Comparison of ENCODE assay signal across 11 cellular contexts in genomic region chr14:105026789-105027563, GRCh38. TPM values are rescaled to one million over a fixed set of nuclear protein-coding genes. Genes with fewer than 3 reads are reported as not detected.
DNase-seq lines count a peak whose midpoint lies in the region; ATAC-seq, FAIRE-seq and TF ChIP-seq lines count a peak whose summit lies in the region.
"Had no signal": no experiment of that assay in that cellular context is flagged by ENCODE, and none has a peak within 500 bp of the region (broad histone marks: within the 10 kb centered on the region; RNA-seq: fewer than 3 reads in every experiment).

No MANE protein-coding gene starts in this region.

- no peak for TF ChIP-seq EP300 in K562 (IDR thresholded peaks at IDR 0.05; ENCODE audit: low read length)

- no peak overlapping the region for H3K9ac ChIP-seq in K562 (ENCODE audit: insufficient read depth in 1 of 2, low read depth in 2 of 2, low read length in 2 of 2)

- no TSS peak for BruUV-seq in K562 (replicated peaks; lab: Mats Ljungman, UMichigan)

- H3K4me2 ChIP-seq in K562 (ENCODE audit: insufficient read depth, low read length): no peak overlapping the region

- no peaks in the 10 kb centered on the region for H3K9me3 ChIP-seq in K562 (replicated peaks; ENCODE audit: control insufficient read depth, insufficient read depth, low read depth, low read length)
- H3K9me3 ChIP-seq: transverse colon had no signal

- H3K79me2 ChIP-seq in K562 (ENCODE audit: control insufficient read depth, insufficient read depth, low read length): peaks cover 5% of the 10 kb centered on the region; the same call in 2 of the 3 replicates

- no peak overlapping the region for H2AFZ ChIP-seq in K562 (ENCODE audit: low read depth, low read length)

- peaks cover 14 to 37% of the 10 kb centered on the region in 2 donors for H3K4me1 Mint-ChIP-seq in natural killer cell treated with Interleukin-12 subunit alpha and Interleukin-12 subunit beta and Interleukin-15 and Interleukin-18, amount 100 ng/mL, for 72 hours (ENCODE audit: low read depth in 2 of 2)
- H3K4me1 Mint-ChIP-seq in natural killer cell: peaks cover 4 to 5% of the 10 kb centered on the region in 2 donors

- no peak for TF ChIP-seq CTCF in natural killer cell (IDR thresholded peaks at IDR 0.05)
- TF ChIP-seq CTCF in K562 (IDR thresholded peaks at IDR 0.05 in 2 of 3, conservative IDR thresholded peaks at IDR 0.05 in 1 of 3; ENCODE audit: insufficient read depth in 2 of 3, low read depth in 1 of 3, low read length in 3 of 3): no peak

- no peaks in the 10 kb centered on the region for H3K27me3 ChIP-seq in K562 (ENCODE audit: control insufficient read depth in 2 of 2, insufficient read depth in 2 of 2, low read length in 2 of 2)
- H3K27me3 ChIP-seq: transverse colon had no signal

- DNase-seq in natural killer cell treated with Interleukin-12 subunit alpha and Interleukin-12 subunit beta and Interleukin-15 and Interleukin-18, amount 100 ng/mL, for 72 hours (ENCODE audit: low spot score): no peak
- DNase-seq in natural killer cell (no peak), NCI-H446 treated with DMSO at 0.1 percent for 48 hours (lab: John Stamatoyannopoulos, UW) (peak; percentile 57), K562 (ENCODE audit: extremely low read depth in 1 of 4, low spot score in 3 of 4) (peak in 1 of 4 experiments; percentile 37)
- DNase-seq: transverse colon had no signal

- H3K4me3 Mint-ChIP-seq in natural killer cell treated with Interleukin-12 subunit alpha and Interleukin-12 subunit beta and Interleukin-15 and Interleukin-18, amount 100 ng/mL, for 72 hours: peak overlapping the region; percentile 74
- no peak overlapping the region for H3K4me3 Mint-ChIP-seq in natural killer cell
- H3K4me3 Mint-ChIP-seq: mesothelial cell of epicardium had no signal

- CTCF ChIA-PET in K562 (lab: Yijun Ruan, JAX; ENCODE audit: low intra/inter-chr PET ratio): no interaction called here

- no peak for TF ChIP-seq POLR2A in K562 (conservative IDR thresholded peaks at IDR 0.05)

- POLR2A ChIA-PET in K562 (lab: Yijun Ruan, JAX): interaction anchor here (0.6 kb wide), 1 partner anchor 15 kb away, joined by 3 read pairs; no protein-coding TSS in a partner anchor

- no peaks in the 10 kb centered on the region for H3K36me3 Mint-ChIP-seq in natural killer cell treated with Interleukin-12 subunit alpha and Interleukin-12 subunit beta and Interleukin-15 and Interleukin-18, amount 100 ng/mL, for 72 hours
- no peaks in the 10 kb centered on the region for H3K36me3 Mint-ChIP-seq in natural killer cell
- H3K36me3 Mint-ChIP-seq: mesothelial cell of epicardium had no signal

- H3K27me3 Mint-ChIP-seq in natural killer cell treated with Interleukin-12 subunit alpha and Interleukin-12 subunit beta and Interleukin-15 and Interleukin-18, amount 100 ng/mL, for 72 hours: no peaks in the 10 kb centered on the region
- no peaks in the 10 kb centered on the region for H3K27me3 Mint-ChIP-seq in natural killer cell (ENCODE audit: low read depth in 2 of 2)

- H3K27ac ChIP-seq in K562 (ENCODE audit: extremely low read depth, low read depth, low read length): no peak overlapping the region
- H3K27ac ChIP-seq: transverse colon had no signal

- no peaks in the 10 kb centered on the region for H4K20me1 ChIP-seq in K562 (replicated peaks; ENCODE audit: control insufficient read depth, insufficient read depth, low read length)

- no peak for TF ChIP-seq RAD21 in K562 (CRISPR knock-in tag; conservative IDR thresholded peaks at IDR 0.05 in 1 of 2, IDR thresholded peaks at IDR 0.05 in 1 of 2)

- in situ Hi-C loops in K562 (cut with MboI): no loop called here

- H3K4me3 ChIP-seq in K562: no peak overlapping the region
- H3K4me3 ChIP-seq: transverse colon had no signal

- peak overlapping the region; percentile 62 to 96 for H3K27ac Mint-ChIP-seq in natural killer cell treated with Interleukin-12 subunit alpha and Interleukin-12 subunit beta and Interleukin-15 and Interleukin-18, amount 100 ng/mL, for 72 hours
- H3K27ac Mint-ChIP-seq in natural killer cell: no peak overlapping the region
- H3K27ac Mint-ChIP-seq: mesothelial cell of epicardium had no signal

- 21% methylated on average over 1 of the region's 1 CpG for WGBS in K562 (ENCODE audit: insufficient coverage, low coverage, missing lambda C conversion rate)

- no peaks in the 10 kb centered on the region; a peak in 1 of 5 replicates for H3K4me1 ChIP-seq in K562 (replicated peaks in 1 of 2; ENCODE audit: control insufficient read depth in 2 of 2, insufficient read depth in 2 of 2, low read length in 2 of 2)

- FAIRE-seq in K562 (lab: Jason Lieb, UNC): peak; percentile 15
- FAIRE-seq: endometrium had no signal

- no peaks in the 10 kb centered on the region for H3K9me3 Mint-ChIP-seq in natural killer cell treated with Interleukin-12 subunit alpha and Interleukin-12 subunit beta and Interleukin-15 and Interleukin-18, amount 100 ng/mL, for 72 hours
- H3K9me3 Mint-ChIP-seq in natural killer cell: no peaks in the 10 kb centered on the region
- H3K9me3 Mint-ChIP-seq: mesothelial cell of epicardium had no signal

- intact Hi-C loops in natural killer cell (cut with micrococcal nuclease) (no loop called here), K562 (cut with micrococcal nuclease) (no loop called here)

- ATAC-seq in natural killer cell treated with Interleukin-12 subunit alpha and Interleukin-12 subunit beta and Interleukin-15 and Interleukin-18, amount 100 ng/mL, for 72 hours: no peak
- no peak for ATAC-seq in natural killer cell
- peak; percentile 80 for ATAC-seq in K562
- no peak for ATAC-seq in HG03521 (IDR thresholded peaks at IDR 0.05; ENCODE audit: unreplicated experiment)
- ATAC-seq in GM18909 (IDR thresholded peaks at IDR 0.05; ENCODE audit: poor library complexity, unreplicated experiment): no peak
- no peak for ATAC-seq in GM21723 (IDR thresholded peaks at IDR 0.05; ENCODE audit: unreplicated experiment)
- ATAC-seq in GM21737 (IDR thresholded peaks at IDR 0.05; ENCODE audit: unreplicated experiment): no peak

- no peaks in the 10 kb centered on the region for H3K9me1 ChIP-seq in K562 (ENCODE audit: control insufficient read depth, insufficient read depth, low read length)

- no peaks in the 10 kb centered on the region for H3K36me3 ChIP-seq in K562 (ENCODE audit: control insufficient read depth, insufficient read depth, low read length)
- H3K36me3 ChIP-seq: transverse colon had no signal

RNA-seq across cellular contexts. Expression of gene CDCA4, which starts 6.1 kb away (rescaled TPM):
- total RNA-seq in natural killer cell treated with Interleukin-12 subunit alpha and Interleukin-12 subunit beta and Interleukin-15 and Interleukin-18, amount 100 ng/mL, for 72 hours: 10 to 100 TPM; 39.9 to 71.5 TPM
- total RNA-seq in natural killer cell (10 to 100 TPM; 10.3 to 20.7 (median 16.6) TPM), K562 (2014; rRNA removed) (33.9 and 41.3 TPM in 2 replicates), K562 (2014; rRNA removed; fragmentation: Illumina TruSeq; extraction: Trizol) (15.8 and 17.3 TPM in 2 replicates), K562 (2015; rRNA removed; fragmentation: Illumina TruSeq; extraction: Trizol) (23.0 and 23.9 TPM in 2 replicates), K562 (2021) (43.3 and 44.2 TPM in 2 replicates)
- total RNA-seq in K562 (2011; cell fraction: chromatin; rRNA removed; ENCODE audit: low replicate concordance): 13.4 and 22.4 TPM in 2 replicates
- total RNA-seq in K562 (2011; cell fraction: nucleolus; rRNA removed): 17.5 TPM in 2 replicates
- 18.6 and 23.1 TPM in 2 replicates for total RNA-seq in K562 (2011; cell fraction: nucleoplasm; rRNA removed)
- polyA plus RNA-seq in K562 (2011; rRNA removed) (25.1 and 34.5 TPM in 2 replicates), K562 (2014; fragmentation: Illumina TruSeq; extraction: Trizol) (16.7 and 27.1 TPM in 2 replicates), K562 (2014; fragmentation: Nextera tagmentation; extraction: Ambion mirVana) (10 to 100 TPM in 1 of 2 experiments, 1 to 10 TPM in 1; 6.6 to 10.3 TPM), K562 (2014; rRNA removed) (36.9 and 43.3 TPM in 2 replicates)
- 33.5 and 50.8 TPM in 2 replicates for polyA plus RNA-seq in K562 (2011; cell fraction: cytosol; rRNA removed)
- polyA plus RNA-seq in K562 (2011; cell fraction: nucleus; rRNA removed): 14.4 and 19.3 TPM in 2 replicates
- polyA plus RNA-seq in K562 (2012): 32.1 and 37.8 TPM in 2 replicates
- polyA minus RNA-seq in K562 (2011; rRNA and poly(A)+ RNA removed): 17.1 and 17.8 TPM in 2 replicates
- polyA minus RNA-seq in K562 (2011; cell fraction: cytosol; rRNA and poly(A)+ RNA removed): 17.8 and 25.3 TPM in 2 replicates
- 5.7 and 7.2 TPM in 2 replicates for polyA minus RNA-seq in K562 (2011; cell fraction: nucleus; rRNA and poly(A)+ RNA removed)

RNA-seq across cellular contexts. Expression of gene GPR132, which starts 38.3 kb away (rescaled TPM):
- total RNA-seq in natural killer cell treated with Interleukin-12 subunit alpha and Interleukin-12 subunit beta and Interleukin-15 and Interleukin-18, amount 100 ng/mL, for 72 hours: 10 to 100 TPM; 80.9 to 88.3 TPM
- 10 to 100 TPM; 18.2 to 30.3 (median 26.7) TPM for total RNA-seq in natural killer cell
- total RNA-seq in K562 (2011; cell fraction: chromatin; rRNA removed; ENCODE audit: low replicate concordance): 0.23 and 0.51 TPM in 2 replicates
- 0.26 and 0.50 TPM in 2 replicates for total RNA-seq in K562 (2011; cell fraction: nucleolus; rRNA removed)
- total RNA-seq in K562 (2011; cell fraction: nucleoplasm; rRNA removed): 0.23 and 0.44 TPM in 2 replicates
- 0.49 and 0.50 TPM in 2 replicates for total RNA-seq in K562 (2014; rRNA removed)
- total RNA-seq in K562 (2014; rRNA removed; fragmentation: Illumina TruSeq; extraction: Trizol): 0.19 and 0.25 TPM in 2 replicates
- 0.98 and 1.0 TPM in 2 replicates for total RNA-seq in K562 (2015; rRNA removed; fragmentation: Illumina TruSeq; extraction: Trizol)
- 0.49 and 1.1 TPM in 2 replicates for total RNA-seq in K562 (2021)
- polyA plus RNA-seq in K562 (2011; rRNA removed): 0.01 and 0.22 TPM in 2 replicates
- 0.34 and 1.1 TPM in 2 replicates for polyA plus RNA-seq in K562 (2011; cell fraction: cytosol; rRNA removed)
- 0.27 and 0.41 TPM in 2 replicates for polyA plus RNA-seq in K562 (2011; cell fraction: nucleus; rRNA removed)
- polyA plus RNA-seq in K562 (2012): 0.59 and 3.2 TPM in 2 replicates
- 0.22 and 0.24 TPM in 2 replicates for polyA plus RNA-seq in K562 (2014; fragmentation: Illumina TruSeq; extraction: Trizol)
- under 1 TPM in 1 of 2 experiments, not detected in 1; 0.01 TPM for polyA plus RNA-seq in K562 (2014; fragmentation: Nextera tagmentation; extraction: Ambion mirVana)
- polyA plus RNA-seq in K562 (2014; rRNA removed): 0.23 and 0.46 TPM in 2 replicates
- 0.06 TPM in 1 of 2 replicates, not detected in the other for polyA minus RNA-seq in K562 (2011; rRNA and poly(A)+ RNA removed)
- polyA minus RNA-seq in K562 (2011; cell fraction: cytosol; rRNA and poly(A)+ RNA removed): not detected in 2 replicates
- polyA minus RNA-seq in K562 (2011; cell fraction: nucleus; rRNA and poly(A)+ RNA removed): 0.13 and 0.33 TPM in 2 replicates

RNA-seq across cellular contexts. Expression of gene CLBA1, which starts 41.4 kb away (rescaled TPM):
- 1 to 10 TPM; 1.2 to 1.5 TPM for total RNA-seq in natural killer cell treated with Interleukin-12 subunit alpha and Interleukin-12 subunit beta and Interleukin-15 and Interleukin-18, amount 100 ng/mL, for 72 hours
- total RNA-seq in natural killer cell (1 to 10 TPM; 1.2 to 1.8 (median 1.3) TPM), K562 (2014; rRNA removed) (3.2 and 4.0 TPM in 2 replicates), K562 (2014; rRNA removed; fragmentation: Illumina TruSeq; extraction: Trizol) (1.4 and 1.8 TPM in 2 replicates), K562 (2015; rRNA removed; fragmentation: Illumina TruSeq; extraction: Trizol) (2.1 and 2.2 TPM in 2 replicates), K562 (2021) (3.9 and 4.4 TPM in 2 replicates)
- total RNA-seq in K562 (2011; cell fraction: chromatin; rRNA removed; ENCODE audit: low replicate concordance): 4.9 and 7.5 TPM in 2 replicates
- total RNA-seq in K562 (2011; cell fraction: nucleolus; rRNA removed): 4.7 and 5.3 TPM in 2 replicates
- 3.8 and 4.7 TPM in 2 replicates for total RNA-seq in K562 (2011; cell fraction: nucleoplasm; rRNA removed)
- polyA plus RNA-seq in K562 (2011; rRNA removed) (2.5 and 2.6 TPM in 2 replicates), K562 (2014; fragmentation: Illumina TruSeq; extraction: Trizol) (3.2 TPM in 2 replicates), K562 (2014; fragmentation: Nextera tagmentation; extraction: Ambion mirVana) (under 1 TPM; 0.04 to 0.25 TPM), K562 (2014; rRNA removed) (2.2 and 2.7 TPM in 2 replicates)
- polyA plus RNA-seq in K562 (2011; cell fraction: cytosol; rRNA removed): 1.8 and 3.1 TPM in 2 replicates
- 5.7 and 10.6 TPM in 2 replicates for polyA plus RNA-seq in K562 (2011; cell fraction: nucleus; rRNA removed)
- 3.0 and 3.1 TPM in 2 replicates for polyA plus RNA-seq in K562 (2012)
- polyA minus RNA-seq in K562 (2011; rRNA and poly(A)+ RNA removed): 1.4 and 1.9 TPM in 2 replicates
- polyA minus RNA-seq in K562 (2011; cell fraction: cytosol; rRNA and poly(A)+ RNA removed): 1.4 and 2.5 TPM in 2 replicates
- polyA minus RNA-seq in K562 (2011; cell fraction: nucleus; rRNA and poly(A)+ RNA removed): 2.7 and 3.2 TPM in 2 replicates

RNA-seq across cellular contexts. Expression of gene AHNAK2, which starts 48.8 kb away (rescaled TPM):
- not detected for total RNA-seq in natural killer cell treated with Interleukin-12 subunit alpha and Interleukin-12 subunit beta and Interleukin-15 and Interleukin-18, amount 100 ng/mL, for 72 hours
- under 1 TPM in 1 of 3 donors, not detected in 2; 0.05 TPM for total RNA-seq in natural killer cell
- total RNA-seq in K562 (2011; cell fraction: chromatin; rRNA removed; ENCODE audit: low replicate concordance): 0.18 and 0.46 TPM in 2 replicates
- 0.13 and 0.17 TPM in 2 replicates for total RNA-seq in K562 (2011; cell fraction: nucleolus; rRNA removed)
- 0.07 and 0.31 TPM in 2 replicates for total RNA-seq in K562 (2011; cell fraction: nucleoplasm; rRNA removed)
- 0.04 TPM in 1 of 2 replicates, not detected in the other for total RNA-seq in K562 (2014; rRNA removed)
- not detected in 2 replicates for total RNA-seq in K562 (2014; rRNA removed; fragmentation: Illumina TruSeq; extraction: Trizol)
- total RNA-seq in K562 (2015; rRNA removed; fragmentation: Illumina TruSeq; extraction: Trizol): 0.04 TPM in 2 replicates
- 0.09 and 0.18 TPM in 2 replicates for total RNA-seq in K562 (2021)
- polyA plus RNA-seq in K562 (2011; rRNA removed): 0.04 TPM in 1 of 2 replicates, not detected in the other
- polyA plus RNA-seq in K562 (2011; cell fraction: cytosol; rRNA removed): under 0.01 and 0.03 TPM in 2 replicates
- 0.14 and 0.22 TPM in 2 replicates for polyA plus RNA-seq in K562 (2011; cell fraction: nucleus; rRNA removed)
- polyA plus RNA-seq in K562 (2012): 0.03 and 0.22 TPM in 2 replicates
- 0.03 TPM in 1 of 2 replicates, not detected in the other for polyA plus RNA-seq in K562 (2014; fragmentation: Illumina TruSeq; extraction: Trizol)
- polyA plus RNA-seq in K562 (2014; fragmentation: Nextera tagmentation; extraction: Ambion mirVana): not detected
- polyA plus RNA-seq in K562 (2014; rRNA removed): under 0.01 and 0.04 TPM in 2 replicates
- 0.04 and 0.51 TPM in 2 replicates for polyA minus RNA-seq in K562 (2011; rRNA and poly(A)+ RNA removed)
- 0.10 and 0.27 TPM in 2 replicates for polyA minus RNA-seq in K562 (2011; cell fraction: cytosol; rRNA and poly(A)+ RNA removed)
- 0.13 and 0.22 TPM in 2 replicates for polyA minus RNA-seq in K562 (2011; cell fraction: nucleus; rRNA and poly(A)+ RNA removed)

Comparison
In these comparisons a context has a peak if more than half of its experiments do, and no peak if none do; other contexts are left out.
1. H3K27ac Mint-ChIP-seq: peak in natural killer cell treated with Interleukin-12 subunit alpha and Interleukin-12 subunit beta and Interleukin-15 and Interleukin-18, amount 100 ng/mL, for 72 hours (2 of 2); none in natural killer cell (0 of 2).
2. RNA of gene GPR132, which starts 38.3 kb away (total RNA-seq): 80.9 to 88.3 TPM in natural killer cell treated with Interleukin-12 subunit alpha and Interleukin-12 subunit beta and Interleukin-15 and Interleukin-18, amount 100 ng/mL, for 72 hours and 18.2 to 30.3 TPM in natural killer cell; 0.19 to 1.1 TPM in K562; every median in the first group is over 4 times any median in the second.